ENCODE assay signal across 8 cellular contexts in the genomic region with DNA sequence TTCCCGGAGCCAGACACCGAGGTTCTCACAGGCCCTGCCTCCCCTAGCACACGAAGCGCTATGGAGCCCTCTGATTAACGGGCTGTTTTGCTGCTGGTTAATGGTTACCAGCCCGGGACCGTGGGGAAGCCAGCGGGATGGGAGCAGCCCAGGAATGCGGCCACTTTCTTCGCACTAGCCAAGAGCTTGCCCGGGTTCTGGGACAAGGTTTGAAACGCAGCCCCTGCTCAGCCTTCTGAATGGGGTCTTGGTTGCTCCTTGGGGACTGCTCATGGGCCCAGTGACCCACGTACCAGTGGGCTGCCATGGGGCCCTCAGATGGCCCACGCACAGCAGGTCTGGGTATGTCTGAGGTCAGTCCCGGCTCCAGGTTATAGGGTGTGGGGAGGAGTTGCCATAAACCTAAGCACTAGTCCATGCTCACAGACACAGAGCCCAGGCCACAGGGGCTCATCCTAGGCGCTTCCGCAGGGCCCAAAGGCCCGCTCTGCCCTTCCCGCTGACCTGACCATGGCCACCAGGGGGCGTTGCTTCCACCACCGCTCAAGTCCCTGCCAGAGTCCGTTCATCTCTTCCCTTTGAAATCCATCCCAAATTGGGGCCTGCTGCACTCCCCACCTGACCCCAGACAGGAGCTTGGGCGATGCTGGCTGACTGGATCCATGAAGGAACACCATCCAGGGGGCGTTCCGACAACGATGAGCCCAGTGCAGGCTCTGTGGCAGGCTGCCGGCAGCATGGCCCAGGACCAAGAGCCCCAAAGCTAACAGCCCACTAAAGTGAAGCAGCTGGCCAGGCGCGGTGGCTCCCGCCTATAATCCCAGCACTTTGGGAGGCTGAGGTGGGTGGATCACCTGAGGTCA. TPM values are rescaled to one million over a fixed set of nuclear protein-coding genes. Genes with fewer than 3 reads are reported as not detected.
A peak's percentile ranks its signal among the peaks of the same experiment; 100 is the strongest.
DNase-seq lines count a peak whose midpoint lies in the region; ATAC-seq and TF ChIP-seq lines count a peak whose summit lies in the region.

No MANE protein-coding gene starts in this region.

- H3K4me3 ChIP-seq in WERI-Rb-1 (ENCODE audit: low read depth, low read length) (no peak overlapping the region), kidney epithelial cell (ENCODE audit: low read depth, low read length) (no peak overlapping the region)

- H3K27me3 ChIP-seq in WERI-Rb-1 (ENCODE audit: insufficient read depth, low read depth, severe bottlenecking): no peaks in the 10 kb centered on the region
- no peaks in the 10 kb centered on the region for H3K27me3 ChIP-seq in kidney epithelial cell (ENCODE audit: control insufficient read depth, insufficient read depth, low read length)

- peak; percentile 94 for TF ChIP-seq CTCF in WERI-Rb-1 (IDR thresholded peaks at IDR 0.05; ENCODE audit: low read depth, low read length)
- TF ChIP-seq CTCF in kidney epithelial cell (IDR thresholded peaks at IDR 0.05; ENCODE audit: insufficient read depth, low read length, poor library complexity, severe bottlenecking): peak; percentile 93

- in situ Hi-C loops in KBM-7 (cut with MboI; ENCODE audit: low pct_unique_long_range_greater_than_20kb, low sequenced_read_pairs): loop anchor here (25.0 kb wide), 1 partner anchor 393 kb away; no protein-coding TSS in a partner anchor

- no peak for ATAC-seq in GM19351 (IDR thresholded peaks at IDR 0.05; ENCODE audit: unreplicated experiment)
- no peak for ATAC-seq in GM18867 (IDR thresholded peaks at IDR 0.05; ENCODE audit: unreplicated experiment)

- 0 out of 2 replicates have a peak overlapping the region, but pooled peaks have one; percentile 10 for H3K27ac ChIP-seq in WERI-Rb-1

- DNase-seq in D341Med (ENCODE audit: low spot score) (peak; percentile 85), KBM-7 (peak; percentile 78), WERI-Rb-1 (peak; percentile 69), kidney epithelial cell (ENCODE audit: low read depth) (peak; percentile 47)
- DNase-seq in central memory CD4-positive, alpha-beta T cell: peak; percentile 49
- DNase-seq in stimulated activated CD4-positive, alpha-beta T cell treated with anti-CD3 and anti-CD28 coated beads, Interleukin-4, amount 100 ng/mL, for 1 hour: peak; percentile 64

- peaks cover 12% of the 10 kb centered on the region; the same call in 1 of the 2 replicates for H3K36me3 ChIP-seq in WERI-Rb-1
- no peaks in the 10 kb centered on the region for H3K36me3 ChIP-seq in kidney epithelial cell (ENCODE audit: control insufficient read depth, insufficient read depth, low read length)

- no peaks in the 10 kb centered on the region for H3K9me3 ChIP-seq in WERI-Rb-1 (ENCODE audit: severe bottlenecking)

RNA-seq across cellular contexts. Expression of a gene that starts 31.5 kb away (rescaled TPM):
- total RNA-seq in kidney epithelial cell: 53.9 and 59.5 TPM in 2 replicates

RNA-seq across cellular contexts. Expression of a gene that starts 50.3 kb away (rescaled TPM):
- 92.6 and 96.2 TPM in 2 replicates for total RNA-seq in kidney epithelial cell

RNA-seq across cellular contexts. Expression of a gene that starts 52.4 kb away (rescaled TPM):
- total RNA-seq in kidney epithelial cell: 12.7 and 13.1 TPM in 2 replicates
